ENCODE assay signal across 26 cellular contexts in the genomic region with DNA sequence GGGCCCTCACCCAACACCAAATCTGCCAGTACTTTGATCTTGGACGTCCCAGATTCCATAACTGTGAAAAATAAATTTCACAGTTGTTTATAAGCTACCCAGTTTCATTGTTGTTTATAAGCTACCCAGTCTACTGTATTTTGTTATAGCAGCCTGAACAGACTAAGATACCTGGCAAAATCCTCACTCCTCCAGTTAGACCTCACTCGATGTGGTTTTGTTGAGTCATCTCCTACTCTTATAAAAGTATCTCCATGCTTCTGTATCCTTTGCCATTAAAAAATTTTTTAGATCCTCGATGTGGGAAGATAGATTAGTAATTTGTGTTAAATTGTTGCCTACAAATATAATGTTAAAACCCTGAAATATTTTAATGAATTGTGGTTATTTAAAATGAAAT.
"Had no signal": no experiment of that assay in that cellular context is flagged by ENCODE, and none has a peak within 500 bp of the region (broad histone marks: within the 10 kb centered on the region; RNA-seq: fewer than 3 reads in every experiment).

No MANE protein-coding gene starts in this region.

- H3K27ac ChIP-seq: stomach, suprapubic skin, testis, thoracic aorta, thyroid gland, tibial artery, tibial nerve, transverse colon, upper lobe of left lung, upper lobe of right lung, uterus, vagina had no signal

- H3K4me1 ChIP-seq: stomach, suprapubic skin, testis, thyroid gland, tibial artery, tibial nerve, transverse colon, upper lobe of left lung, upper lobe of right lung, uterus, vagina had no signal

- H3K9me3 ChIP-seq: stomach, suprapubic skin, testis, thoracic aorta, thyroid gland, tibial artery, tibial nerve, transverse colon, upper lobe of left lung, upper lobe of right lung, uterus, vagina had no signal

- H3K27me3 ChIP-seq: stomach, suprapubic skin, testis, thyroid gland, tibial artery, tibial nerve, transverse colon, upper lobe of left lung, upper lobe of right lung, uterus, vagina had no signal

- H3K36me3 ChIP-seq: thyroid gland, uterus had no signal

- ATAC-seq: stimulated activated effector memory CD8-positive, alpha-beta T cell treated with anti-CD3 and anti-CD28 coated beads, Interleukin-12 subunit alpha, Interleukin-12 subunit beta, amount 100 ng/mL, for 72 hours; stimulated activated memory B cell treated with anti-CD40 and anti-IgM and Interleukin-4, amounts not matched to agents 10 μg/mL and 1 μg/mL and 100 μg/mL, for 72 hours; stimulated activated naive B cell treated with anti-CD40 and anti-IgM and Interleukin-4, amounts not matched to agents 10 μg/mL and 1 μg/mL and 100 μg/mL, for 72 hours; stimulated activated naive CD8-positive, alpha-beta T cell treated with anti-CD3 and anti-CD28 coated beads, Interleukin-15, amount 100 ng/mL, for 72 hours; stimulated activated naive CD8-positive, alpha-beta T cell treated with anti-CD3 and anti-CD28 coated beads, Interleukin-15, Interleukin-2, amounts not matched to agents 100 U/mL and 50 U/mL, for 24 hours; upper lobe of right lung had no signal

- DNase-seq: stimulated activated CD4-positive, alpha-beta T cell treated with anti-CD3 and anti-CD28 coated beads, Interleukin-2, amount 100 ng/mL, for 48 hours; stimulated activated CD4-positive, alpha-beta T cell treated with anti-CD3 and anti-CD28 coated beads, Interleukin-4, amount 100 ng/mL, for 1 hour; stimulated activated CD4-positive, alpha-beta T cell treated with anti-CD3 and anti-CD28 coated beads, Interleukin-4, amount 100 ng/mL, for 24 hours; stimulated activated CD4-positive, alpha-beta T cell treated with anti-CD3 and anti-CD28 coated beads, Interleukin-4, amount 100 ng/mL, for 4 hours; stimulated activated CD8-positive, alpha-beta memory T cell treated with anti-CD3 and anti-CD28 coated beads, Interleukin-4, amount 100 ng/mL, for 48 hours; stimulated activated naive B cell treated with anti-CD40 and anti-IgM and Interleukin-4, amounts not matched to agents 10 μg/mL and 1 μg/mL and 100 μg/mL, for 72 hours; stimulated activated naive CD4-positive, alpha-beta T cell; stimulated activated naive CD4-positive, alpha-beta T cell treated with Interleukin-2 at 50 U/mL for 16 hours; stimulated activated naive CD8-positive, alpha-beta T cell treated with anti-CD3 and anti-CD28 coated beads, Interleukin-15, amount 100 ng/mL, for 72 hours; stimulated activated naive CD8-positive, alpha-beta T cell treated with anti-CD3 and anti-CD28 coated beads, Interleukin-15, Interleukin-2, amounts not matched to agents 100 U/mL and 50 U/mL, for 24 hours; stomach; substantia nigra; testis; thyroid gland; tibial artery; transverse colon; trophoblast cell; upper lobe of left lung; upper lobe of right lung; uterus had no signal

- H3K4me3 ChIP-seq: stomach, suprapubic skin, testis, thoracic aorta, thyroid gland, tibial artery, tibial nerve, transverse colon, upper lobe of left lung, upper lobe of right lung, uterus, vagina had no signal
